1 cellular context compared by ENCODE assay signal in the genomic region with DNA sequence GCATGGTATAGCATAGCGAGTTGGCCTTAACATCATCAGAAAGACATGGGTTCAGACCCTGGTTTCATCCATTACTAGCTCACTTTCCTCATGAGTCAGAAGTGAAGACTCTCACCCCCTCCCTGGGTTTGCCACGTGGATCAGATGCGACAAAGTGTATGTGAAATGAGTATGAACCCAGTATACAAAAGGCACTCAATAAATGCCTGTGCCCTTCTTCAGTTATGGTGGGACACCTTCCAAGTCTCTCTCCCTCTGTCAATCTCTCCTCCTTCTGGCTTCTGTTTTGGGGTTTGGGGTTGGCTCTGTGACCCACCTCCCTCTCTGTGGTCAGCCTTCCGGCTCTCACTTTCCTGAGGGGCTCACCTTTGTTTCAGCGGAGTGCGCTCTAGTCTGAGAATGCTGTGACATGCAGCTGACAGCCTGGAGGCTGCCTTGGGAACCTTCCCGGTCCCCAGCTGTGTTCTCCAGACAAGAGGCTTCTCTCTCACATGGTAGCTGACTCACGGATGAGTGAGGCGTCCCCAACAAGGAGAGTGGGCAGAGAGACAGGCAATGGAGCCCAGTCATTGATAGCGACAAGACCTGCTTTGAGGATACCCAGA.
TF ChIP-seq lines count a peak whose summit lies in the region.

No MANE protein-coding gene starts in this region.

TF ChIP-seq in GM12878, 131 proteins besides CTCF, POLR2A, EP300 and RAD21 (continued from another document and continues in another):
- no peak for TF ChIP-seq ZBTB33 (IDR thresholded peaks at IDR 0.05)
- no peak for TF ChIP-seq CHD4 (IDR thresholded peaks at IDR 0.05)
- TF ChIP-seq BHLHE40 (IDR thresholded peaks at IDR 0.05; ENCODE audit: borderline replicate concordance in 1 of 2, low read depth in 2 of 2, low read length in 1 of 2): no peak
- no peak for TF ChIP-seq RAD51 (IDR thresholded peaks at IDR 0.05)
- no peak for TF ChIP-seq CUX1 (IDR thresholded peaks at IDR 0.05; ENCODE audit: insufficient replicate concordance, low read depth, low read length)
- no peak for TF ChIP-seq E2F4 (IDR thresholded peaks at IDR 0.05; ENCODE audit: low read depth, low read length)
- TF ChIP-seq PAX8 (IDR thresholded peaks at IDR 0.05): no peak
- TF ChIP-seq, protein P1, sequence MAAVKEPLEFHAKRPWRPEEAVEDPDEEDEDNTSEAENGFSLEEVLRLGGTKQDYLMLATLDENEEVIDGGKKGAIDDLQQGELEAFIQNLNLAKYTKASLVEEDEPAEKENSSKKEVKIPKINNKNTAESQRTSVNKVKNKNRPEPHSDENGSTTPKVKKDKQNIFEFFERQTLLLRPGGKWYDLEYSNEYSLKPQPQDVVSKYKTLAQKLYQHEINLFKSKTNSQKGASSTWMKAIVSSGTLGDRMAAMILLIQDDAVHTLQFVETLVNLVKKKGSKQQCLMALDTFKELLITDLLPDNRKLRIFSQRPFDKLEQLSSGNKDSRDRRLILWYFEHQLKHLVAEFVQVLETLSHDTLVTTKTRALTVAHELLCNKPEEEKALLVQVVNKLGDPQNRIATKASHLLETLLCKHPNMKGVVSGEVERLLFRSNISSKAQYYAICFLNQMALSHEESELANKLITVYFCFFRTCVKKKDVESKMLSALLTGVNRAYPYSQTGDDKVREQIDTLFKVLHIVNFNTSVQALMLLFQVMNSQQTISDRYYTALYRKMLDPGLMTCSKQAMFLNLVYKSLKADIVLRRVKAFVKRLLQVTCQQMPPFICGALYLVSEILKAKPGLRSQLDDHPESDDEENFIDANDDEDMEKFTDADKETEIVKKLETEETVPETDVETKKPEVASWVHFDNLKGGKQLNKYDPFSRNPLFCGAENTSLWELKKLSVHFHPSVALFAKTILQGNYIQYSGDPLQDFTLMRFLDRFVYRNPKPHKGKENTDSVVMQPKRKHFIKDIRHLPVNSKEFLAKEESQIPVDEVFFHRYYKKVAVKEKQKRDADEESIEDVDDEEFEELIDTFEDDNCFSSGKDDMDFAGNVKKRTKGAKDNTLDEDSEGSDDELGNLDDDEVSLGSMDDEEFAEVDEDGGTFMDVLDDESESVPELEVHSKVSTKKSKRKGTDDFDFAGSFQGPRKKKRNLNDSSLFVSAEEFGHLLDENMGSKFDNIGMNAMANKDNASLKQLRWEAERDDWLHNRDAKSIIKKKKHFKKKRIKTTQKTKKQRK (IDR thresholded peaks at IDR 0.05; ENCODE audit: low read depth, low read length): no peak
- TF ChIP-seq FOXM1 (IDR thresholded peaks at IDR 0.05; ENCODE audit: low read depth, low read length): no peak
- TF ChIP-seq, protein P2, sequence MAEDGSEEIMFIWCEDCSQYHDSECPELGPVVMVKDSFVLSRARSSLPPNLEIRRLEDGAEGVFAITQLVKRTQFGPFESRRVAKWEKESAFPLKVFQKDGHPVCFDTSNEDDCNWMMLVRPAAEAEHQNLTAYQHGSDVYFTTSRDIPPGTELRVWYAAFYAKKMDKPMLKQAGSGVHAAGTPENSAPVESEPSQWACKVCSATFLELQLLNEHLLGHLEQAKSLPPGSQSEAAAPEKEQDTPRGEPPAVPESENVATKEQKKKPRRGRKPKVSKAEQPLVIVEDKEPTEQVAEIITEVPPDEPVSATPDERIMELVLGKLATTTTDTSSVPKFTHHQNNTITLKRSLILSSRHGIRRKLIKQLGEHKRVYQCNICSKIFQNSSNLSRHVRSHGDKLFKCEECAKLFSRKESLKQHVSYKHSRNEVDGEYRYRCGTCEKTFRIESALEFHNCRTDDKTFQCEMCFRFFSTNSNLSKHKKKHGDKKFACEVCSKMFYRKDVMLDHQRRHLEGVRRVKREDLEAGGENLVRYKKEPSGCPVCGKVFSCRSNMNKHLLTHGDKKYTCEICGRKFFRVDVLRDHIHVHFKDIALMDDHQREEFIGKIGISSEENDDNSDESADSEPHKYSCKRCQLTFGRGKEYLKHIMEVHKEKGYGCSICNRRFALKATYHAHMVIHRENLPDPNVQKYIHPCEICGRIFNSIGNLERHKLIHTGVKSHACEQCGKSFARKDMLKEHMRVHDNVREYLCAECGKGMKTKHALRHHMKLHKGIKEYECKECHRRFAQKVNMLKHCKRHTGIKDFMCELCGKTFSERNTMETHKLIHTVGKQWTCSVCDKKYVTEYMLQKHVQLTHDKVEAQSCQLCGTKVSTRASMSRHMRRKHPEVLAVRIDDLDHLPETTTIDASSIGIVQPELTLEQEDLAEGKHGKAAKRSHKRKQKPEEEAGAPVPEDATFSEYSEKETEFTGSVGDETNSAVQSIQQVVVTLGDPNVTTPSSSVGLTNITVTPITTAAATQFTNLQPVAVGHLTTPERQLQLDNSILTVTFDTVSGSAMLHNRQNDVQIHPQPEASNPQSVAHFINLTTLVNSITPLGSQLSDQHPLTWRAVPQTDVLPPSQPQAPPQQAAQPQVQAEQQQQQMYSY (CRISPR knock-in tag; IDR thresholded peaks at IDR 0.05): no peak
- TF ChIP-seq, protein P3, sequence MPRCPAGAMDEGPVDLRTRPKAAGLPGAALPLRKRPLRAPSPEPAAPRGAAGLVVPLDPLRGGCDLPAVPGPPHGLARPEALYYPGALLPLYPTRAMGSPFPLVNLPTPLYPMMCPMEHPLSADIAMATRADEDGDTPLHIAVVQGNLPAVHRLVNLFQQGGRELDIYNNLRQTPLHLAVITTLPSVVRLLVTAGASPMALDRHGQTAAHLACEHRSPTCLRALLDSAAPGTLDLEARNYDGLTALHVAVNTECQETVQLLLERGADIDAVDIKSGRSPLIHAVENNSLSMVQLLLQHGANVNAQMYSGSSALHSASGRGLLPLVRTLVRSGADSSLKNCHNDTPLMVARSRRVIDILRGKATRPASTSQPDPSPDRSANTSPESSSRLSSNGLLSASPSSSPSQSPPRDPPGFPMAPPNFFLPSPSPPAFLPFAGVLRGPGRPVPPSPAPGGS (IDR thresholded peaks at IDR 0.05; ENCODE audit: borderline replicate concordance, insufficient read depth, low read depth, low read length, poor library complexity, severe bottlenecking): no peak
- TF ChIP-seq USF1 (IDR thresholded peaks at IDR 0.05; ENCODE audit: borderline replicate concordance, extremely low read length, insufficient read depth, low read depth, low read length): no peak
- no peak for TF ChIP-seq ZNF217 (IDR thresholded peaks at IDR 0.05)
- TF ChIP-seq JUNB (IDR thresholded peaks at IDR 0.05): peak; percentile 71
- no peak for TF ChIP-seq TCF3 (IDR thresholded peaks at IDR 0.05; ENCODE audit: borderline replicate concordance, insufficient read depth, low read depth, low read length)
- no peak for TF ChIP-seq MYB (IDR thresholded peaks at IDR 0.05; ENCODE audit: borderline replicate concordance, low read depth, low read length)
- TF ChIP-seq CBX3 (IDR thresholded peaks at IDR 0.05; ENCODE audit: borderline replicate concordance, low read depth): no peak
- TF ChIP-seq PML (IDR thresholded peaks at IDR 0.05; ENCODE audit: low read length): 0 out of 2 replicates have a peak, but pooled peaks have one; percentile 9
- TF ChIP-seq ETV6 (conservative IDR thresholded peaks at IDR 0.05 in 1 of 2, IDR thresholded peaks at IDR 0.05 in 1 of 2; ENCODE audit: borderline replicate concordance in 1 of 2, low read depth in 1 of 2): peak in 1 of 2 experiments; percentile 53; a peak in 1 of 4 replicates
- TF ChIP-seq, protein P4, sequence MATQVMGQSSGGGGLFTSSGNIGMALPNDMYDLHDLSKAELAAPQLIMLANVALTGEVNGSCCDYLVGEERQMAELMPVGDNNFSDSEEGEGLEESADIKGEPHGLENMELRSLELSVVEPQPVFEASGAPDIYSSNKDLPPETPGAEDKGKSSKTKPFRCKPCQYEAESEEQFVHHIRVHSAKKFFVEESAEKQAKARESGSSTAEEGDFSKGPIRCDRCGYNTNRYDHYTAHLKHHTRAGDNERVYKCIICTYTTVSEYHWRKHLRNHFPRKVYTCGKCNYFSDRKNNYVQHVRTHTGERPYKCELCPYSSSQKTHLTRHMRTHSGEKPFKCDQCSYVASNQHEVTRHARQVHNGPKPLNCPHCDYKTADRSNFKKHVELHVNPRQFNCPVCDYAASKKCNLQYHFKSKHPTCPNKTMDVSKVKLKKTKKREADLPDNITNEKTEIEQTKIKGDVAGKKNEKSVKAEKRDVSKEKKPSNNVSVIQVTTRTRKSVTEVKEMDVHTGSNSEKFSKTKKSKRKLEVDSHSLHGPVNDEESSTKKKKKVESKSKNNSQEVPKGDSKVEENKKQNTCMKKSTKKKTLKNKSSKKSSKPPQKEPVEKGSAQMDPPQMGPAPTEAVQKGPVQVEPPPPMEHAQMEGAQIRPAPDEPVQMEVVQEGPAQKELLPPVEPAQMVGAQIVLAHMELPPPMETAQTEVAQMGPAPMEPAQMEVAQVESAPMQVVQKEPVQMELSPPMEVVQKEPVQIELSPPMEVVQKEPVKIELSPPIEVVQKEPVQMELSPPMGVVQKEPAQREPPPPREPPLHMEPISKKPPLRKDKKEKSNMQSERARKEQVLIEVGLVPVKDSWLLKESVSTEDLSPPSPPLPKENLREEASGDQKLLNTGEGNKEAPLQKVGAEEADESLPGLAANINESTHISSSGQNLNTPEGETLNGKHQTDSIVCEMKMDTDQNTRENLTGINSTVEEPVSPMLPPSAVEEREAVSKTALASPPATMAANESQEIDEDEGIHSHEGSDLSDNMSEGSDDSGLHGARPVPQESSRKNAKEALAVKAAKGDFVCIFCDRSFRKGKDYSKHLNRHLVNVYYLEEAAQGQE (IDR thresholded peaks at IDR 0.05; ENCODE audit: low read depth, low read length): no peak
- no peak for TF ChIP-seq EZH2 (IDR thresholded peaks at IDR 0.05; ENCODE audit: borderline replicate concordance, control insufficient read depth, low read depth, low read length)
- TF ChIP-seq POLR2AphosphoS2 (IDR thresholded peaks at IDR 0.05; ENCODE audit: low read depth, low read length): no peak
- no peak for TF ChIP-seq FOS (IDR thresholded peaks at IDR 0.05; ENCODE audit: borderline replicate concordance, extremely low read depth, insufficient read length)
- no peak for TF ChIP-seq DPF2 (IDR thresholded peaks at IDR 0.05)
- no peak for TF ChIP-seq MXI1 (IDR thresholded peaks at IDR 0.05; ENCODE audit: low read depth, low read length)
- TF ChIP-seq NR2F1 (conservative IDR thresholded peaks at IDR 0.05): no peak
- TF ChIP-seq CBFB (IDR thresholded peaks at IDR 0.05; ENCODE audit: low read depth): 0 out of 2 replicates have a peak, but pooled peaks have one; percentile 44
- no peak for TF ChIP-seq SIX5 (IDR thresholded peaks at IDR 0.05; ENCODE audit: low read depth, low read length, severe bottlenecking)
